ENCODE assay signal across 9 cellular contexts in the genomic region with DNA sequence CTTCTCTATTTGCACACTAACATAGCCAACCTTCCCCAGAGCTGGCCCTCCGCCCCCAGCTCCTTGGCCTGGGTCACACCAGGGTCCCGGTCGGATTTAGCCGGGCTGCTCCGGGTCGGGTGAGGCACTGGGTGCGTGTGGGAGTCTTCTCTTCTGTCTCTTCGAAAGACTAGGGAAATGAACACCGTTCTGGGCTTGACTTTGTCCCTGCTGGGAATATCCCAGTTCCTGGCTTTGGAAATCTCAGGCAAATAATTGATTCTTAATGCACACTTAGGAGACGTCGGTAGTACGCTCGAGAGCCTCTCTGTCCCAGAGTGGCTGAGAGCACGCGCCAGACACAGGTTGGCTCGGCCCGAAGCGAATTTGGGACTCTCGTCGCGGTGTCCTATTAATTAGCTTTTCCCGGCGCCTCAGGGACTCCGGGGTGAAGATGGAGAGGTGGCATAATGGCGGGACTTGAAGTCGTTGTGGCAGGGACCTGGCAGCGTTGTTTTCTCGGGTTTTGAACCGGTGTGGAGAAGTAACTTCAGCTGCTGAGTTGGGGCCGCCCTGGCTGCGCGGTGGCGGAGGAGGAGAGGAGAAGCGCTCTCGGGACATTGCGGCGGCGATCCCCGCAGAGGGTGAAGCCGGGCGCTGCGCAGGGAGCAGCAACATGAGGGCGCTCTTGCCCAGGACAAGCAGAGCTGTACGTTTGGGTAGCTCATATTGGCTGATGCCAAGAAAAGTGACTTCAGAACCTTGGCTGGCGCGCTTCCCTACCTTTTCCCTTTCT. TPM values are rescaled to one million over a fixed set of nuclear protein-coding genes. Genes with fewer than 3 reads are reported as not detected.
A peak's percentile ranks its signal among the peaks of the same experiment; 100 is the strongest.
DNase-seq lines count a peak whose midpoint lies in the region; ATAC-seq lines count a peak whose summit lies in the region.
"Had no signal": no experiment of that assay in that cellular context is flagged by ENCODE, and none has a peak within 500 bp of the region (broad histone marks: within the 10 kb centered on the region; RNA-seq: fewer than 3 reads in every experiment).

No MANE protein-coding gene starts in this region.

- POLR2A ChIA-PET in T-cell (lab: Charles Lee): no interaction called here
- POLR2A ChIA-PET in CD8-positive, alpha-beta memory T cell (lab: Charles Lee): no interaction called here

- H3K27ac ChIP-seq in layer of hippocampus (ENCODE audit: low read depth, low read length): peak overlapping the region; percentile 77
- no peak overlapping the region for H3K27ac ChIP-seq in CD8-positive, alpha-beta memory T cell (ENCODE audit: low read depth, low read length)

- ATAC-seq in HG03196 (IDR thresholded peaks at IDR 0.05; ENCODE audit: unreplicated experiment): no peak
- no peak for ATAC-seq in stimulated activated memory B cell treated with anti-CD40 and anti-IgM and Interleukin-4, amounts not matched to agents 10 μg/mL and 1 μg/mL and 100 μg/mL, for 72 hours
- ATAC-seq in T-cell (replicated peaks in 1 of 4): no peak

- H3K4me1 Mint-ChIP-seq in stimulated activated memory B cell treated with anti-CD40 and anti-IgM and Interleukin-4, amounts not matched to agents 10 μg/mL and 1 μg/mL and 100 μg/mL, for 72 hours: no peaks in the 10 kb centered on the region
- no peaks in the 10 kb centered on the region for H3K4me1 Mint-ChIP-seq in T-cell
- no peaks in the 10 kb centered on the region for H3K4me1 Mint-ChIP-seq in CD8-positive, alpha-beta memory T cell

- H3K4me3 ChIP-seq in CD8-positive, alpha-beta memory T cell (ENCODE audit: low read length): no peak overlapping the region

- no peaks in the 10 kb centered on the region for H3K36me3 Mint-ChIP-seq in stimulated activated memory B cell treated with anti-CD40 and anti-IgM and Interleukin-4, amounts not matched to agents 10 μg/mL and 1 μg/mL and 100 μg/mL, for 72 hours
- no peaks in the 10 kb centered on the region for H3K36me3 Mint-ChIP-seq in T-cell
- no peaks in the 10 kb centered on the region for H3K36me3 Mint-ChIP-seq in CD8-positive, alpha-beta memory T cell

- H3K9me3 Mint-ChIP-seq in stimulated activated memory B cell treated with anti-CD40 and anti-IgM and Interleukin-4, amounts not matched to agents 10 μg/mL and 1 μg/mL and 100 μg/mL, for 72 hours: no peaks in the 10 kb centered on the region
- H3K9me3 Mint-ChIP-seq in T-cell: peaks cover 3 to 16% (median 12%) of the 10 kb centered on the region in 3 donors
- H3K9me3 Mint-ChIP-seq in CD8-positive, alpha-beta memory T cell: peaks cover 11 to 50% (median 33%) of the 10 kb centered on the region in 5 donors

- CTCF ChIA-PET in T-cell (lab: Charles Lee): no interaction called here
- CTCF ChIA-PET in CD8-positive, alpha-beta memory T cell (lab: Charles Lee): no interaction called here

- H3K27me3 ChIP-seq in layer of hippocampus (ENCODE audit: control insufficient read depth, insufficient read depth, low read length): peaks cover 15% of the 10 kb centered on the region
- H3K27me3 ChIP-seq in CD8-positive, alpha-beta memory T cell (ENCODE audit: insufficient read depth, low read length, poor library complexity, severe bottlenecking): peaks cover 5% of the 10 kb centered on the region

- H3K4me1 ChIP-seq in CD8-positive, alpha-beta memory T cell (ENCODE audit: insufficient read depth, low read length): no peaks in the 10 kb centered on the region

- DNase-seq in COR-L47 (lab: John Stamatoyannopoulos, UW) (peak; percentile 96), HK-2 (ENCODE audit: unreplicated experiment) (peak; percentile 81), amniotic epithelial cell (ENCODE audit: low read depth) (peak; percentile 50), T-cell (no peak)
- DNase-seq in CD8-positive, alpha-beta memory T cell: no peak

- H3K27me3 Mint-ChIP-seq in stimulated activated memory B cell treated with anti-CD40 and anti-IgM and Interleukin-4, amounts not matched to agents 10 μg/mL and 1 μg/mL and 100 μg/mL, for 72 hours: peaks cover 62% of the 10 kb centered on the region
- H3K27me3 Mint-ChIP-seq in T-cell: peaks cover 60 to 62% of the 10 kb centered on the region in 2 donors
- H3K27me3 Mint-ChIP-seq in CD8-positive, alpha-beta memory T cell: peaks cover 19 to 29% of the 10 kb centered on the region in 2 donors

- no peak overlapping the region for H3K4me3 Mint-ChIP-seq in stimulated activated memory B cell treated with anti-CD40 and anti-IgM and Interleukin-4, amounts not matched to agents 10 μg/mL and 1 μg/mL and 100 μg/mL, for 72 hours
- H3K4me3 Mint-ChIP-seq in T-cell: no peak overlapping the region
- H3K4me3 Mint-ChIP-seq in CD8-positive, alpha-beta memory T cell: no peak overlapping the region

- H3K36me3 ChIP-seq in CD8-positive, alpha-beta memory T cell (ENCODE audit: insufficient read depth, low read length): no peaks in the 10 kb centered on the region

- no peak overlapping the region for H3K27ac Mint-ChIP-seq in stimulated activated memory B cell treated with anti-CD40 and anti-IgM and Interleukin-4, amounts not matched to agents 10 μg/mL and 1 μg/mL and 100 μg/mL, for 72 hours
- no peak overlapping the region for H3K27ac Mint-ChIP-seq in T-cell
- no peak overlapping the region for H3K27ac Mint-ChIP-seq in CD8-positive, alpha-beta memory T cell

- H3K9me3 ChIP-seq in CD8-positive, alpha-beta memory T cell (ENCODE audit: low read length): no peaks in the 10 kb centered on the region

RNA-seq across cellular contexts. Expression of gene FOXG1, which starts 7.5 kb away (rescaled TPM):
- total RNA-seq in T-cell: not detected
- total RNA-seq in CD8-positive, alpha-beta memory T cell: not detected
- not detected for polyA plus RNA-seq in CD8-positive, alpha-beta memory T cell
- total RNA-seq: subcutaneous adipose tissue had no signal

Comparison
In these comparisons a context has a peak if more than half of its experiments do, and no peak if none do; other contexts are left out.
1. DNase-seq: peak in COR-L47 (single experiment), HK-2 (single experiment) and amniotic epithelial cell (single experiment); none in T-cell (0 of 34) and CD8-positive, alpha-beta memory T cell (0 of 5).